ENCODE assay signal across 29 cellular contexts in the genomic region with DNA sequence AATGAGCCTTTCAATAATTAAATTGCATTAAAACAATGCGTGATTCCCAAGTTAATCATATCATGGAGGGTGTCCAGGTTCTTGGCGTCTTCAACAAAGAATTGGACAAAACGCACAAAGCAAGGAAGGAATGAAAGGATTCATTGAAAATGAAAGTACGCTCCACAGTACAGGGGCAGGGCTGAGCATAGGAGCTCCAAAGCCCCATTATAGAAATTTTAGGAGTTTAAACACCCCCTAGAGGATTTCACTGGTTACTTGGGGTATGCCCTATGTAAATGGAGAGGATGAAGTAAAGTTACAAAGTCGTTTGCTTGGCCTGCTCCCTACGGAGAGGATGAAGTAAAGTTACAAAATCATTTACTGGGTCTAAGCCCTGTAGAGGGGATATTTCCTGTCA.
"Had no signal": no experiment of that assay in that cellular context is flagged by ENCODE, and none has a peak within 500 bp of the region (broad histone marks: within the 10 kb centered on the region; RNA-seq: fewer than 3 reads in every experiment).

No MANE protein-coding gene starts in this region.

- H3K27me3 Mint-ChIP-seq: activated B cell treated with CpG ODN at 0.5 μM for 24 hours; activated CD4-positive, alpha-beta memory T cell treated with anti-CD3 and anti-CD28 coated beads for 36 hours; activated CD4-positive, alpha-beta T cell treated with anti-CD3 and anti-CD28 coated beads, Interleukin-2, amount 10 ng/mL, durations not matched to agents 7 days and 5 days; activated naive CD4-positive, alpha-beta T cell treated with anti-CD3 and anti-CD28 coated beads, Interleukin-2, amount 10 ng/mL, durations not matched to agents 7 days and 5 days; activated naive CD8-positive, alpha-beta T cell treated with anti-CD3 and anti-CD28 coated beads for 36 hours had no signal

- H3K4me1 Mint-ChIP-seq: activated B cell treated with CpG ODN at 0.5 μM for 24 hours; activated CD4-positive, alpha-beta T cell treated with anti-CD3 and anti-CD28 coated beads, Interleukin-2, amount 10 ng/mL, durations not matched to agents 7 days and 5 days; activated naive CD4-positive, alpha-beta T cell treated with anti-CD3 and anti-CD28 coated beads, Interleukin-2, amount 10 ng/mL, durations not matched to agents 7 days and 5 days; activated naive CD8-positive, alpha-beta T cell treated with anti-CD3 and anti-CD28 coated beads for 36 hours had no signal

- H3K36me3 Mint-ChIP-seq: activated CD4-positive, alpha-beta memory T cell treated with anti-CD3 and anti-CD28 coated beads for 36 hours; activated naive CD4-positive, alpha-beta T cell treated with anti-CD3 and anti-CD28 coated beads, Interleukin-2, amount 10 ng/mL, durations not matched to agents 7 days and 5 days; activated naive CD8-positive, alpha-beta T cell treated with anti-CD3 and anti-CD28 coated beads for 36 hours had no signal

- H3K4me3 Mint-ChIP-seq: activated B cell treated with CpG ODN at 0.5 μM for 24 hours; activated CD4-positive, alpha-beta memory T cell treated with anti-CD3 and anti-CD28 coated beads for 36 hours; activated CD4-positive, alpha-beta T cell treated with anti-CD3 and anti-CD28 coated beads, Interleukin-2, amount 10 ng/mL, durations not matched to agents 7 days and 5 days; activated naive CD4-positive, alpha-beta T cell treated with anti-CD3 and anti-CD28 coated beads, Interleukin-2, amount 10 ng/mL, durations not matched to agents 7 days and 5 days; activated naive CD8-positive, alpha-beta T cell treated with anti-CD3 and anti-CD28 coated beads for 36 hours; activated T-cell treated with anti-CD3 and anti-CD28 coated beads, Interleukin-2, amount 50 U/mL, for 4 hours had no signal

- ATAC-seq: activated T-cell treated with anti-CD3 and anti-CD28 coated beads, Interleukin-2, amount 50 U/mL, for 4 hours; SK-N-SH treated with all-trans-retinoic acid at 6 μM for 48 hours had no signal

- H3K27me3 ChIP-seq: brain microvascular endothelial cell, cardiac muscle cell, MG63, Peyer's patch, SJCRH30 had no signal

- H3K27ac ChIP-seq: brain microvascular endothelial cell, cardiac muscle cell, KMS-11, Peyer's patch, RWPE1, SJCRH30 had no signal

- H3K36me3 ChIP-seq: brain microvascular endothelial cell, cardiac muscle cell, MG63, Peyer's patch, SJCRH30 had no signal

- H3K9me3 Mint-ChIP-seq: activated B cell treated with CpG ODN at 0.5 μM for 24 hours; activated CD4-positive, alpha-beta memory T cell treated with anti-CD3 and anti-CD28 coated beads for 36 hours; activated CD4-positive, alpha-beta T cell treated with anti-CD3 and anti-CD28 coated beads, Interleukin-2, amount 10 ng/mL, durations not matched to agents 7 days and 5 days; activated naive CD4-positive, alpha-beta T cell treated with anti-CD3 and anti-CD28 coated beads, Interleukin-2, amount 10 ng/mL, durations not matched to agents 7 days and 5 days; activated naive CD8-positive, alpha-beta T cell treated with anti-CD3 and anti-CD28 coated beads for 36 hours; activated T-cell treated with anti-CD3 and anti-CD28 coated beads, Interleukin-2, amount 50 U/mL, for 4 hours had no signal

- DNase-seq: activated B cell treated with CpG ODN at 0.5 μM for 24 hours; activated CD4-positive, alpha-beta memory T cell treated with anti-CD3 and anti-CD28 coated beads for 36 hours; activated CD4-positive, alpha-beta T cell treated with anti-CD3 and anti-CD28 coated beads for 1 hour; activated CD4-positive, alpha-beta T cell treated with anti-CD3 and anti-CD28 coated beads, Interleukin-2, amount 10 ng/mL, durations not matched to agents 7 days and 5 days; activated CD8-positive, alpha-beta memory T cell treated with anti-CD3 and anti-CD28 coated beads for 24 hours; activated effector memory CD4-positive, alpha-beta T cell treated with anti-CD3 and anti-CD28 coated beads, Interleukin-2, amount 50 U/mL, for 16 hours; activated naive CD4-positive, alpha-beta T cell treated with anti-CD3 and anti-CD28 coated beads, Interleukin-2, amount 10 ng/mL, durations not matched to agents 7 days and 5 days; activated naive CD8-positive, alpha-beta T cell treated with anti-CD3 and anti-CD28 coated beads for 36 hours; activated T-cell treated with anti-CD3 and anti-CD28 coated beads, Interleukin-2, amount 50 U/mL, for 4 hours; brain microvascular endothelial cell; MG63; MV-4-11; NCI-H1105; NCI-H1436; NCI-H1694 treated with DMSO at 0.1 percent for 48 hours; NCI-H2029 treated with DMSO at 0.1 percent for 48 hours; NCI-H345; NCI-H510A; NCI-H526 treated with DMSO at 0.1 percent for 48 hours; NCI-H82; NK-92 treated with Interleukin-12 subunit alpha and Interleukin-12 subunit beta, amount 100 ng/mL, for 24 hours; Peyer's patch; Right ventricle myocardium superior; SW 1271 had no signal

- H3K4me3 ChIP-seq: cardiac muscle cell, MG63, Peyer's patch, SJCRH30 had no signal

- H3K9me3 ChIP-seq: MG63, Peyer's patch, SJCRH30 had no signal

- H3K4me1 ChIP-seq: Peyer's patch, SJCRH30 had no signal

- H3K27ac Mint-ChIP-seq: activated B cell treated with CpG ODN at 0.5 μM for 24 hours; activated CD4-positive, alpha-beta memory T cell treated with anti-CD3 and anti-CD28 coated beads for 36 hours; activated CD4-positive, alpha-beta T cell treated with anti-CD3 and anti-CD28 coated beads, Interleukin-2, amount 10 ng/mL, durations not matched to agents 7 days and 5 days; activated naive CD4-positive, alpha-beta T cell treated with anti-CD3 and anti-CD28 coated beads, Interleukin-2, amount 10 ng/mL, durations not matched to agents 7 days and 5 days; activated naive CD8-positive, alpha-beta T cell treated with anti-CD3 and anti-CD28 coated beads for 36 hours had no signal
